8 cellular contexts compared by ENCODE assay signal in the genomic region with DNA sequence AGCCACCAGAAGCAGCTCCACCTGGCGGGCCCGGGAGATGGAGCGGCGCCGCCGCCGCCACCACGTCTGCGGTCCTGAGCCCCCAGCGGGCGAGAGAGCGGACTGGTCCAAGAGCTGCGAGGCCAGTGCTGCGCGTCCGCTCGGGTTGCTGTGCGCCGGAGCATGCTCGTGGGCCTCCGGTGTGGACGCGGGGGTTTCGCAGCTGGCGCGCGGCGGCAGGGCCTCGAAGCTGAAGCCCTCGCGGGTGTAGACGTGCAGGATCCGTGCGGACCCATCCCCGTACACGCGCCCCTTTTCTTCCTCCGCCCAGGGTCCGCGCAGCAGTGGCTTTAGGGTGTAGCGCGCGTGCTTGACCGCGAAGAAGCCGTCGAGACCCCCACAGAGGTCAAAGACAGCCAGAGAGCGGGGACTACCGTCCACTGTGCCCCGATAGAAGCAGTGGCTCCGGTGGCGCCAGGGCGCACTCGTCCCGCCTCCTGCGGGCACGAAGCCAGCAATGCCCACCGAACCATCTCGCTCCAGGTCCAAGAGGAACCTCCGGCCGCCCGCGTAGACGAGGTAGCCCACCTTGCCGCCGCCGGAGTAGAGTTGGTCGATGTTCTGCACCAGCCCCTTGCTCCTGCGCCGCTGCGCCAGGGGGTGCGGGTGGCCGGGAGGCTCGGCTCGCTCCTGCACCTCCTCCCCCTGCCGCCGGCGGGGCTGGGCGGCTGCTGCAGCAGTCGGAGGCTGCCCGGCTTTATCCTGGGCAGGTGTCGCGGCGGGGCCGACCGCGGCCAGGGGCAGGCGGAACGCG. TPM values are rescaled to one million over a fixed set of nuclear protein-coding genes. Genes with fewer than 3 reads are reported as not detected.
DNase-seq lines count a peak whose midpoint lies in the region; ATAC-seq, FAIRE-seq and TF ChIP-seq lines count a peak whose summit lies in the region.

No MANE protein-coding gene starts in this region.

- ATAC-seq in GM18868 (IDR thresholded peaks at IDR 0.05; ENCODE audit: unreplicated experiment), result no peak

- DNase-seq in HL-60 (ENCODE audit: low read depth in 1 of 2, low spot score in 1 of 2) (no peak), astrocyte of the spinal cord (ENCODE audit: low read depth, low spot score) (no peak), iPS-NIHi7 (ENCODE audit: extremely low spot score) (peak; percentile 80), small intestine (no peak), 8988T (no peak), HUDEP-2 (lab: John Stamatoyannopoulos, UW; ENCODE audit: unreplicated experiment in 76 of 76) (no peak)
- DNase-seq in central memory CD4-positive, alpha-beta T cell, result no peak

- peaks cover 5% of the 10 kb centered on the region for H3K27me3 ChIP-seq in HL-60 (ENCODE audit: insufficient read depth, poor library complexity, severe bottlenecking)
- H3K27me3 ChIP-seq in small intestine (ENCODE audit: control insufficient read depth in 2 of 2, insufficient read depth in 2 of 2, low read length in 2 of 2), result peaks cover 6 to 8% of the 10 kb centered on the region in 2 donors

- no peaks in the 10 kb centered on the region for H3K9me3 ChIP-seq in small intestine (ENCODE audit: control insufficient read depth, low read depth)

- FAIRE-seq in small intestine (lab: Jason Lieb, UNC), result no peak

- no peaks in the 10 kb centered on the region for H3K36me3 ChIP-seq in small intestine (ENCODE audit: control insufficient read depth in 2 of 2, insufficient read depth in 2 of 2, low read length in 2 of 2)

- TF ChIP-seq CTCF in HL-60 (IDR thresholded peaks at IDR 0.05; ENCODE audit: insufficient read depth, low read length) (no peak), astrocyte of the spinal cord (IDR thresholded peaks at IDR 0.05; ENCODE audit: low read depth, low read length) (peak; percentile 45)

- H3K4me3 ChIP-seq in HL-60 (replicated peaks; ENCODE audit: insufficient read depth, low read length) (peak overlapping the region; percentile 55), astrocyte of the spinal cord (ENCODE audit: low read depth, low read length) (peak overlapping the region; percentile 56), small intestine (ENCODE audit: low read depth in 1 of 2, low read length in 2 of 2) (peak overlapping the region; percentile 12 to 22)

- WGBS in small intestine, 3 donors, result 5 to 18% (median 10%) methylated on average over 80 to 90 of the region's 90 CpGs

- no peaks in the 10 kb centered on the region for H3K4me1 ChIP-seq in small intestine (ENCODE audit: control insufficient read depth in 2 of 2, insufficient read depth in 1 of 2, low read depth in 1 of 2, low read length in 1 of 2)

- in situ Hi-C loops in astrocyte of the spinal cord (cut with HindIII; ENCODE audit: low sequenced_read_pairs), result no loop called here

- H3K27ac ChIP-seq in HL-60 (replicated peaks) (no peak overlapping the region), small intestine (ENCODE audit: low read depth in 1 of 2, low read length in 1 of 2) (peak overlapping the region in 1 of 2 donors; percentile 84)

RNA-seq across cellular contexts. Expression of gene ADAMTS5, which starts 1.1 kb away (rescaled TPM):
- polyA plus RNA-seq in small intestine, result 1 to 10 TPM in 1 of 3 donors, under 1 TPM in 2; under 0.01 to 4.4 (median 0.27) TPM
